In genomic region chr2:70519453-70519852, GRCh38 we compare ENCODE assay signal across 23 cellular contexts. TPM values are rescaled to one million over a fixed set of nuclear protein-coding genes. Genes with fewer than 3 reads are reported as not detected.
"Had no signal": no experiment of that assay in that cellular context is flagged by ENCODE, and none has a peak within 500 bp of the region (broad histone marks: within the 10 kb centered on the region; RNA-seq: fewer than 3 reads in every experiment).

No MANE protein-coding gene starts in this region.

- H3K27ac ChIP-seq: SJSA1, SK-N-MC had no signal

- H3K36me3 ChIP-seq: MG63, SJSA1 had no signal

- FAIRE-seq: RCC 7860 had no signal

- DNase-seq: IMR-90, Karpas-422, KG1, MG63, NCI-H1092, NCI-H1105 treated with DMSO at 0.1 percent for 48 hours, NCI-H1417 treated with DMSO at 0.1 percent for 48 hours, NCI-H146, NCI-H1694 treated with DMSO at 0.1 percent for 48 hours, NCI-H1930, NCI-H2081, NCI-H2107, NCI-H2227 treated with DMSO at 0.1 percent for 48 hours, NCI-H446, NCI-H510A, NCI-H524 treated with DMSO at 0.1 percent for 48 hours, NCI-H69, NCI-H774, Right ventricle myocardium superior, SIG-M5 had no signal

- H3K9me3 ChIP-seq: MG63, SJSA1 had no signal

- H3K4me3 ChIP-seq: MG63, SJSA1, SK-N-MC had no signal

- H3K27me3 ChIP-seq: MG63, SJSA1 had no signal

RNA-seq across cellular contexts. Expression of gene TGFA, which starts 34.2 kb away (rescaled TPM):
- total RNA-seq: IMR-90 had no signal
- polyA plus RNA-seq: IMR-90 had no signal
